10 cellular contexts compared by ENCODE assay signal in the genomic region with DNA sequence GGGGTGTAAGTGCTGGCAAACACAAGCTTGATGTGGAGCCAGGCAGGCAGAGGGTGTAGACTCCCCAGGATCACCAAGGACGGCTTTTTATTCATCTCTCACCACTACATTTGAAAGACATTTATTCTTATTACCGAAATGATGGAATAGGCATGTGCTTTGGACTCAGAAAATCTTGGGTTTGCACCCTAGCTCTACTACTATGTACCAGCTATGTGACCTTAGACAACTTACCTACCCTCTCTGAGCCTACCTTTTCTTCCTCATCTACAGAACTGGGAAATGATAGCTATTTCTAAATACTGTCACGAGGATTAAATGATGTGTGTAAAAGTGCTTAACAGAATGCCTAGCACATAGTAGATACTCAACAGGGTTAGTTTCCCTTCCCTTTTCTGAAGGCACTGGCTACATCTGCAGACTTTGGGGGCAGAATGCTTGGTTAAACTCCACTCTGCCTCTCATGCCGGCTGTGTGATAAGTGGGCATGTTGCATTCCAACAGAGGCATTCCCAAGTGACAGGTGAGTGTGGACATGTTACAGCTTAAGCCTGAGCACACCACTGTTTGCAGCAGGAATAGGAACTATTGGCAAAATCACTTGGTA.
DNase-seq lines count a peak whose midpoint lies in the region; ATAC-seq, FAIRE-seq and TF ChIP-seq lines count a peak whose summit lies in the region.
"Had no signal": no experiment of that assay in that cellular context is flagged by ENCODE, and none has a peak within 500 bp of the region (broad histone marks: within the 10 kb centered on the region; RNA-seq: fewer than 3 reads in every experiment).

No MANE protein-coding gene starts in this region.

- TF ChIP-seq POLR2A in GM12892 (IDR thresholded peaks at IDR 0.05; ENCODE audit: low read depth, low read length), result no peak

- no peaks in the 10 kb centered on the region for H3K9me3 Mint-ChIP-seq in effector memory CD8-positive, alpha-beta T cell

- peaks cover 56 to 66% of the 10 kb centered on the region in 2 donors for H3K27me3 Mint-ChIP-seq in effector memory CD8-positive, alpha-beta T cell

- ATAC-seq in GM21447 (IDR thresholded peaks at IDR 0.05; ENCODE audit: unreplicated experiment) (peak; percentile 97), HG03159 (IDR thresholded peaks at IDR 0.05; ENCODE audit: unreplicated experiment) (peak; percentile 97)
- ATAC-seq in effector memory CD8-positive, alpha-beta T cell (replicated peaks), result peak; percentile 44
- no peak for ATAC-seq in stimulated activated naive CD8-positive, alpha-beta T cell treated with anti-CD3 and anti-CD28 coated beads, Interleukin-15, Interleukin-2, amounts not matched to agents 100 U/mL and 50 U/mL, for 24 hours

- H3K4me1 Mint-ChIP-seq in effector memory CD8-positive, alpha-beta T cell (ENCODE audit: low read depth in 2 of 2), result peaks cover 0 to 1% of the 10 kb centered on the region in 2 donors

- no peaks in the 10 kb centered on the region for H3K36me3 Mint-ChIP-seq in effector memory CD8-positive, alpha-beta T cell (ENCODE audit: insufficient read depth)

- H3K4me3 Mint-ChIP-seq in effector memory CD8-positive, alpha-beta T cell, result no peak overlapping the region

- DNase-seq in GM12892 (ENCODE audit: insufficient read length) (peak; percentile 25), ureter (ENCODE audit: low spot score) (no peak), amniotic stem cell (lab: John Stamatoyannopoulos, UW) (no peak), NCI-H1436 treated with DMSO at 0.1 percent for 48 hours (lab: John Stamatoyannopoulos, UW) (no peak)
- no peak for DNase-seq in effector memory CD8-positive, alpha-beta T cell
- DNase-seq in stimulated activated naive CD8-positive, alpha-beta T cell treated with anti-CD3 and anti-CD28 coated beads, Interleukin-15, Interleukin-2, amounts not matched to agents 100 U/mL and 50 U/mL, for 24 hours, result no peak
- DNase-seq: WERI-Rb-1 had no signal

- peak; percentile 89 for FAIRE-seq in GM12892 (lab: Jason Lieb, UNC)
- FAIRE-seq: H1 had no signal

- no peak overlapping the region for H3K27ac Mint-ChIP-seq in effector memory CD8-positive, alpha-beta T cell
